24 cellular contexts compared by ENCODE assay signal in genomic region chr14:89926709-89927108, GRCh38. TPM values are rescaled to one million over a fixed set of nuclear protein-coding genes. Genes with fewer than 3 reads are reported as not detected.
DNase-seq lines count a peak whose midpoint lies in the region; ATAC-seq, FAIRE-seq and TF ChIP-seq lines count a peak whose summit lies in the region.
"Had no signal": no experiment of that assay in that cellular context is flagged by ENCODE, and none has a peak within 500 bp of the region (broad histone marks: within the 10 kb centered on the region; RNA-seq: fewer than 3 reads in every experiment).

No MANE protein-coding gene starts in this region.

- DNase-seq in AG10803 (ENCODE audit: low read depth) (peak; percentile 33), NCI-H226 (peak; percentile 43), lung microvascular endothelial cell (ENCODE audit: low read depth in 2 of 2) (peak; percentile 45 to 65), NCI-H2081 treated with DMSO at 0.1 percent for 48 hours (lab: John Stamatoyannopoulos, UW) (no peak), ecto neural progenitor cell (ENCODE audit: low spot score) (no peak)
- DNase-seq: activated B cell treated with CpG ODN at 0.5 μM for 24 hours; activated CD4-positive, alpha-beta memory T cell treated with anti-CD3 and anti-CD28 coated beads for 36 hours; activated naive CD4-positive, alpha-beta T cell treated with Interleukin-2 at 50 U/mL for 16 hours; CD4-positive, CD25-positive, alpha-beta regulatory T cell; endodermal cell; NCI-H1048; NCI-H1930; NCI-H446; occipital lobe; SK-N-SH; T1000; testis had no signal

- ATAC-seq in HG03378 (IDR thresholded peaks at IDR 0.05; ENCODE audit: unreplicated experiment), result no peak
- no peak for ATAC-seq in GM18505 (IDR thresholded peaks at IDR 0.05; ENCODE audit: unreplicated experiment)
- ATAC-seq: sciatic nerve; stimulated activated memory B cell treated with anti-CD40 and anti-IgM and Interleukin-4, amounts not matched to agents 10 μg/mL and 1 μg/mL and 100 μg/mL, for 72 hours had no signal

- H3K4me3 ChIP-seq in AG10803 (ENCODE audit: low read length), result no peak overlapping the region
- H3K4me3 ChIP-seq: testis, vagina had no signal

- peak; percentile 51 for FAIRE-seq in endometrium (lab: Jason Lieb, UNC)
- FAIRE-seq: keratinocyte had no signal

- no peak for TF ChIP-seq POLR2A in GM18505 (IDR thresholded peaks at IDR 0.05; ENCODE audit: borderline replicate concordance, extremely low read depth, insufficient read depth, insufficient read length)

- no peak for TF ChIP-seq CTCF in AG10803 (conservative IDR thresholded peaks at IDR 0.05; ENCODE audit: low read length)

RNA-seq across cellular contexts. Expression of gene EFCAB11, which starts 27.8 kb away (rescaled TPM):
- 1.8 and 2.2 TPM in 2 replicates for total RNA-seq in lung microvascular endothelial cell

RNA-seq across cellular contexts. Expression of gene TDP1, which starts 29.0 kb away (rescaled TPM):
- total RNA-seq in lung microvascular endothelial cell, result 7.9 and 13.1 TPM in 2 replicates

Comparison
In these comparisons a context has a peak if more than half of its experiments do, and no peak if none do; other contexts are left out.
1. DNase-seq: peak in AG10803 (single experiment), NCI-H226 (single experiment) and lung microvascular endothelial cell (2 of 2); none in NCI-H2081 treated with DMSO at 0.1 percent for 48 hours (single experiment) and ecto neural progenitor cell (single experiment).